In the genomic region with DNA sequence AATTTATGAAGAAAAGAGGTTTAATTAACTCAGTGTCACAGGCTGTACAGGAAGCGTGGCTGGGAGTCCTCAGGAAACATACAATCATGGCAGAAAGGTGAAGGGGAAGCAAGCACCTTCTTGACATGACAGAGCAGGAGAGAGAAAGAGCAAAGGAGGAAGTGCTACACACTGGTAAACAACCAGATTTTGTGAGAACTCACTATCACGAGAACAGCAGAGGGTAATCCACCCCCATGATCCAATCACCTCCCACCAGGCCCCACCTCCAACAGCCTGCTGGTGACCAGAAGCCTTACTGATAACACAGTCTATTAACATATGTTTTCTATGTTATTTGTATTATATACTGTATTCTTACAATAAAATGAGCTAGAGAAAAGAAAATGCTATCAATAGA, we compare ENCODE assay signal across 25 cellular contexts.
DNase-seq lines count a peak whose midpoint lies in the region; ATAC-seq, FAIRE-seq and TF ChIP-seq lines count a peak whose summit lies in the region.
"Had no signal": no experiment of that assay in that cellular context is flagged by ENCODE, and none has a peak within 500 bp of the region (broad histone marks: within the 10 kb centered on the region; RNA-seq: fewer than 3 reads in every experiment).

No MANE protein-coding gene starts in this region.

- H3K56ac ChIP-seq in H1 (replicated peaks; ENCODE audit: insufficient read length, low read depth, low read length) = no peak overlapping the region

- no peaks in the 10 kb centered on the region for H3K9me3 ChIP-seq in H1 (ENCODE audit: insufficient read depth in 2 of 2, low read depth in 1 of 2, low read length in 1 of 2)
- H3K9me3 ChIP-seq: A549; BE2C; BLaER1 treated with 17β-estradiol and CSF1 and Interleukin-3, amounts not matched to agents 10 nM and 100 nM; HAP-1 had no signal

- H3K9ac ChIP-seq in H1 (replicated peaks in 1 of 4; ENCODE audit: extremely low read depth in 1 of 4, low read depth in 3 of 4, low read length in 3 of 4) = no peak overlapping the region
- H3K9ac ChIP-seq: BLaER1 treated with 17β-estradiol and CSF1 and Interleukin-3, amounts not matched to agents 10 nM and 100 nM had no signal

- TF ChIP-seq EP300 in H1 (IDR thresholded peaks at IDR 0.05; ENCODE audit: borderline replicate concordance in 1 of 2, low read depth in 2 of 2, low read length in 2 of 2) = no peak

- H3K4ac ChIP-seq in H1 (replicated peaks; ENCODE audit: insufficient read length, low read depth, low read length) = no peak overlapping the region

- DNase-seq in CMK (ENCODE audit: low read depth) (peak; percentile 58), GM12891 (ENCODE audit: insufficient read length, low spot score) (no peak), OCI-M1 (lab: John Stamatoyannopoulos, UW) (peak; percentile 93), H1 (ENCODE audit: low read depth in 1 of 2, low spot score in 2 of 2) (no peak), NOMO-1 (lab: John Stamatoyannopoulos, UW; ENCODE audit: unreplicated experiment in 2 of 2) (no peak)
- DNase-seq in stimulated activated naive CD8-positive, alpha-beta T cell treated with anti-CD3 and anti-CD28 coated beads, Interleukin-15, Interleukin-2, amounts not matched to agents 100 U/mL and 50 U/mL, for 24 hours = no peak
- no peak for DNase-seq in activated CD8-positive, alpha-beta memory T cell treated with anti-CD3 and anti-CD28 coated beads, Interleukin-2, amount 50 U/mL, for 48 hours
- DNase-seq in stimulated activated CD4-positive, alpha-beta T cell treated with anti-CD3 and anti-CD28 coated beads, Interleukin-12 subunit alpha, Interleukin-12 subunit beta, amount 100 ng/mL, for 4 hours = no peak
- DNase-seq: 8988T; ACHN; AML-193; BE2C; Calu3; CD4-positive, alpha-beta T cell; CD8-positive, alpha-beta memory T cell; COR-L47; DMS53; DMS79 treated with DMSO at 0.1 percent for 48 hours had no signal

- no peak for TF ChIP-seq POLR2A in GM12891 (IDR thresholded peaks at IDR 0.05; ENCODE audit: low read depth, low read length)
- no peak for TF ChIP-seq POLR2A in H1 (IDR thresholded peaks at IDR 0.05; ENCODE audit: control extremely low read depth in 1 of 2, low read depth in 2 of 2, low read length in 2 of 2)

- H3K4me3 ChIP-seq in H1 (ENCODE audit: extremely low read depth in 1 of 4, insufficient read depth in 2 of 4, low read depth in 3 of 4, low read length in 4 of 4) = no peak overlapping the region
- H3K4me3 ChIP-seq: A549; BLaER1 treated with 17β-estradiol and CSF1 and Interleukin-3, amounts not matched to agents 10 nM and 100 nM; GM23338; HAP-1 had no signal

- H3K27ac ChIP-seq in H1 (ENCODE audit: low read depth, low read length) = no peak overlapping the region
- H3K27ac ChIP-seq: A549; BLaER1 treated with 17β-estradiol and CSF1 and Interleukin-3, amounts not matched to agents 10 nM and 100 nM had no signal

- no peaks in the 10 kb centered on the region for H3K79me2 ChIP-seq in H1 (ENCODE audit: control insufficient read depth in 1 of 2, insufficient read depth in 2 of 2, low read length in 2 of 2)

- no peak for TF ChIP-seq RAD21 in H1 (IDR thresholded peaks at IDR 0.05 in 1 of 2, conservative IDR thresholded peaks at IDR 0.05 in 1 of 2; ENCODE audit: low read depth in 2 of 2, low read length in 2 of 2)

- no peak for FAIRE-seq in GM12891 (lab: Jason Lieb, UNC)
- no peak for FAIRE-seq in H1 (lab: Jason Lieb, UNC)
- FAIRE-seq: A549, G401.6, GM19239, H54 had no signal

- H3K36me3 ChIP-seq in H1 (ENCODE audit: control insufficient read depth in 2 of 4, insufficient read depth in 4 of 4, low read length in 3 of 4) = no peaks in the 10 kb centered on the region
- H3K36me3 ChIP-seq: BE2C; BLaER1 treated with 17β-estradiol and CSF1 and Interleukin-3, amounts not matched to agents 10 nM and 100 nM; HAP-1 had no signal

- no peak overlapping the region for H4K5ac ChIP-seq in H1 (ENCODE audit: insufficient read length, low read depth, low read length)

- H3K18ac ChIP-seq in H1 (ENCODE audit: extremely low read depth, low read length) = no peak overlapping the region

- no peak overlapping the region for H2BK15ac ChIP-seq in H1 (ENCODE audit: low read length)

- no peaks in the 10 kb centered on the region for H3K4me1 ChIP-seq in H1 (replicated peaks in 1 of 4; ENCODE audit: control insufficient read depth in 3 of 4, insufficient read depth in 4 of 4, low read length in 3 of 4)
- H3K4me1 ChIP-seq: A549; BE2C; BLaER1 treated with 17β-estradiol and CSF1 and Interleukin-3, amounts not matched to agents 10 nM and 100 nM; HAP-1 had no signal

- no peak overlapping the region for H4K8ac ChIP-seq in H1 (ENCODE audit: extremely low read depth, insufficient read depth, low read length)

- H3K4me2 ChIP-seq in H1 (ENCODE audit: insufficient read depth in 1 of 2, low read depth in 2 of 2, low read length in 2 of 2) = no peak overlapping the region
- H3K4me2 ChIP-seq: A549; BLaER1 treated with 17β-estradiol and CSF1 and Interleukin-3, amounts not matched to agents 10 nM and 100 nM; GM23338 had no signal

- H2AK5ac ChIP-seq in H1 (ENCODE audit: low read depth, low read length) = no peak overlapping the region

- POLR2A ChIA-PET in H1 (lab: Charles Lee; ENCODE audit: partially characterized antibody) = no interaction called here

- no peak overlapping the region for H2BK120ac ChIP-seq in H1 (replicated peaks; ENCODE audit: low read depth, low read length)

- no peak overlapping the region for H3K14ac ChIP-seq in H1 (ENCODE audit: insufficient read length)

- CTCF ChIA-PET in H1 (lab: Charles Lee; ENCODE audit: partially characterized antibody) = interaction anchor here (1.7 kb wide), 1 partner anchor 257 kb away, joined by 4 read pairs; no protein-coding TSS in a partner anchor

- no peak overlapping the region for H4K91ac ChIP-seq in H1 (replicated peaks; ENCODE audit: insufficient read length, low read length)

- H2BK12ac ChIP-seq in H1 (ENCODE audit: low read depth, low read length) = no peak overlapping the region

- H3K79me1 ChIP-seq in H1 (ENCODE audit: low read depth, low read length) = no peaks in the 10 kb centered on the region

- no peaks in the 10 kb centered on the region for H3K27me3 ChIP-seq in H1 (replicated peaks in 1 of 4; ENCODE audit: control insufficient read depth in 3 of 4, extremely low read depth in 1 of 4, insufficient read depth in 3 of 4, low read length in 3 of 4)
- H3K27me3 ChIP-seq: BE2C; BLaER1 treated with 17β-estradiol and CSF1 and Interleukin-3, amounts not matched to agents 10 nM and 100 nM had no signal

- WGBS in H1 (ENCODE audit: extremely low coverage in 1 of 2, insufficient coverage in 1 of 2, insufficient read length in 1 of 2, insufficient replicate concordance in 2 of 2, low coverage in 1 of 2, low lambda C conversion rate in 2 of 2, missing lambda C conversion rate in 1 of 2), 2 experiments = 46% methylated on average over 2 of the region's 2 CpGs; no CpG with 5 or more reads in 1 of the 2 experiments

- TF ChIP-seq CTCF in H1 (IDR thresholded peaks at IDR 0.05; ENCODE audit: control extremely low read depth in 1 of 3, insufficient read depth in 1 of 3, low read depth in 1 of 3, low read length in 3 of 3) = no peak

- peak overlapping the region; percentile 81; the same call in 1 of the 2 replicates for H2AFZ ChIP-seq in H1 (ENCODE audit: low read length)
- H2AFZ ChIP-seq: GM23338 had no signal

- H3K23me2 ChIP-seq in H1 (ENCODE audit: low read depth, low read length) = no peaks in the 10 kb centered on the region

- no peak overlapping the region for H2BK20ac ChIP-seq in H1 (ENCODE audit: low read length)

- ATAC-seq in stimulated activated naive CD8-positive, alpha-beta T cell treated with anti-CD3 and anti-CD28 coated beads, Interleukin-15, Interleukin-2, amounts not matched to agents 100 U/mL and 50 U/mL, for 24 hours = no peak
- ATAC-seq: A549, GM23338 had no signal

- H2BK5ac ChIP-seq in H1 (ENCODE audit: low read depth, low read length) = no peak overlapping the region

- no peaks in the 10 kb centered on the region for H4K20me1 ChIP-seq in H1 (replicated peaks in 1 of 2; ENCODE audit: control insufficient read depth in 1 of 2, insufficient read depth in 2 of 2, low read length in 2 of 2)
- H4K20me1 ChIP-seq: BLaER1 treated with 17β-estradiol and CSF1 and Interleukin-3, amounts not matched to agents 10 nM and 100 nM had no signal

- no peak overlapping the region for H3K23ac ChIP-seq in H1 (ENCODE audit: insufficient read length)

TF ChIP-seq in GM12891, 5 proteins besides CTCF, POLR2A, EP300 and RAD21:
- TF ChIP-seq TAF1 (IDR thresholded peaks at IDR 0.05; ENCODE audit: low read depth, low read length) (no peak), PAX5 (IDR thresholded peaks at IDR 0.05; ENCODE audit: insufficient read depth, low read length, severe bottlenecking) (no peak), SPI1 (IDR thresholded peaks at IDR 0.05; ENCODE audit: low read depth, low read length) (peak; percentile 22; the same call in 1 of the 2 replicates)

TF ChIP-seq in H1, 55 proteins besides CTCF, POLR2A, EP300 and RAD21:
- no peak for TF ChIP-seq SP1 (IDR thresholded peaks at IDR 0.05; ENCODE audit: low read depth, low read length)
- TF ChIP-seq, protein P1, sequence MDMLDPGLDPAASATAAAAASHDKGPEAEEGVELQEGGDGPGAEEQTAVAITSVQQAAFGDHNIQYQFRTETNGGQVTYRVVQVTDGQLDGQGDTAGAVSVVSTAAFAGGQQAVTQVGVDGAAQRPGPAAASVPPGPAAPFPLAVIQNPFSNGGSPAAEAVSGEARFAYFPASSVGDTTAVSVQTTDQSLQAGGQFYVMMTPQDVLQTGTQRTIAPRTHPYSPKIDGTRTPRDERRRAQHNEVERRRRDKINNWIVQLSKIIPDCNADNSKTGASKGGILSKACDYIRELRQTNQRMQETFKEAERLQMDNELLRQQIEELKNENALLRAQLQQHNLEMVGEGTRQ (IDR thresholded peaks at IDR 0.05; ENCODE audit: low read length) = no peak
- no peak for TF ChIP-seq RXRA (IDR thresholded peaks at IDR 0.05; ENCODE audit: insufficient read depth, low read depth, low read length)
- no peak for TF ChIP-seq TBP (IDR thresholded peaks at IDR 0.05; ENCODE audit: low read depth, low read length)
TF ChIP-seq in H1: peak in this region for 0.

Comparison
In these comparisons a context has a peak if more than half of its experiments do, and no peak if none do; other contexts are left out.
1. DNase-seq: peak in CMK (single experiment) and OCI-M1 (single experiment); none in GM12891 (single experiment), H1 (0 of 2), stimulated activated naive CD8-positive, alpha-beta T cell treated with anti-CD3 and anti-CD28 coated beads, Interleukin-15, Interleukin-2, amounts not matched to agents 100 U/mL and 50 U/mL, for 24 hours (single experiment), activated CD8-positive, alpha-beta memory T cell treated with anti-CD3 and anti-CD28 coated beads, Interleukin-2, amount 50 U/mL, for 48 hours (single experiment), stimulated activated CD4-positive, alpha-beta T cell treated with anti-CD3 and anti-CD28 coated beads, Interleukin-12 subunit alpha, Interleukin-12 subunit beta, amount 100 ng/mL, for 4 hours (single experiment) and NOMO-1 (0 of 2).